In genomic region chr3:175068587-175068986, GRCh38 we compare ENCODE assay signal across 28 cellular contexts.
"Had no signal": no experiment of that assay in that cellular context is flagged by ENCODE, and none has a peak within 500 bp of the region (broad histone marks: within the 10 kb centered on the region; RNA-seq: fewer than 3 reads in every experiment).

No MANE protein-coding gene starts in this region.

- H3K9me3 ChIP-seq: colonic mucosa, esophagus muscularis mucosa, esophagus squamous epithelium, gastrocnemius medialis, gastroesophageal sphincter had no signal

- H3K27me3 ChIP-seq: colonic mucosa, dorsolateral prefrontal cortex, esophagus muscularis mucosa, esophagus squamous epithelium, foreskin keratinocyte, gastrocnemius medialis, gastroesophageal sphincter, heart left ventricle, heart right ventricle had no signal

- H3K27ac ChIP-seq: colonic mucosa, coronary artery, dorsolateral prefrontal cortex, epithelial cell of prostate, esophagus muscularis mucosa, esophagus squamous epithelium, foreskin keratinocyte, gastrocnemius medialis, gastroesophageal sphincter, heart left ventricle, heart right ventricle had no signal

- ATAC-seq: effector memory CD8-positive, alpha-beta T cell; esophagus mucosa; foreskin keratinocyte; gastrocnemius medialis; gastroesophageal sphincter; heart left ventricle; heart right ventricle had no signal

- H3K9me3 Mint-ChIP-seq: effector memory CD8-positive, alpha-beta T cell; endodermal cell had no signal

- FAIRE-seq: colon, endothelial cell of umbilical vein, frontal cortex had no signal

- H3K4me3 Mint-ChIP-seq: dendritic cell treated with granulocyte-macrophage colony-stimulating factor and Interleukin-4, amounts not matched to agents 40 ng/mL and 50 ng/mL, for 4 days; effector memory CD8-positive, alpha-beta T cell; endodermal cell had no signal

- H3K36me3 ChIP-seq: colonic mucosa, esophagus muscularis mucosa, esophagus squamous epithelium, gastrocnemius medialis, gastroesophageal sphincter, heart left ventricle, heart right ventricle had no signal

- H3K4me3 ChIP-seq: colonic mucosa, coronary artery, dorsolateral prefrontal cortex, esophagus muscularis mucosa, esophagus squamous epithelium, gastrocnemius medialis, gastroesophageal sphincter, heart left ventricle, heart right ventricle had no signal

- H3K27ac Mint-ChIP-seq: dendritic cell treated with granulocyte-macrophage colony-stimulating factor and Interleukin-4, amounts not matched to agents 40 ng/mL and 50 ng/mL, for 4 days; effector memory CD8-positive, alpha-beta T cell; endodermal cell had no signal

- H3K4me1 Mint-ChIP-seq: endodermal cell had no signal

- H3K4me1 ChIP-seq: colonic mucosa, esophagus squamous epithelium, foreskin keratinocyte, gastrocnemius medialis, gastroesophageal sphincter, heart left ventricle, heart right ventricle had no signal

- DNase-seq: colonic mucosa; cortex of kidney; dermis blood vessel endothelial cell; dorsolateral prefrontal cortex; effector CD4-positive, alpha-beta T cell; effector CD8-positive, alpha-beta T cell; effector memory CD4-positive, alpha-beta T cell; effector memory CD8-positive, alpha-beta T cell; endodermal cell; erythroblast; esophagus squamous epithelium; foreskin fibroblast; foreskin keratinocyte; foreskin melanocyte; gastrocnemius medialis; glutamatergic neuron; head of caudate nucleus; heart left ventricle; heart right ventricle had no signal
